In the genomic region with DNA sequence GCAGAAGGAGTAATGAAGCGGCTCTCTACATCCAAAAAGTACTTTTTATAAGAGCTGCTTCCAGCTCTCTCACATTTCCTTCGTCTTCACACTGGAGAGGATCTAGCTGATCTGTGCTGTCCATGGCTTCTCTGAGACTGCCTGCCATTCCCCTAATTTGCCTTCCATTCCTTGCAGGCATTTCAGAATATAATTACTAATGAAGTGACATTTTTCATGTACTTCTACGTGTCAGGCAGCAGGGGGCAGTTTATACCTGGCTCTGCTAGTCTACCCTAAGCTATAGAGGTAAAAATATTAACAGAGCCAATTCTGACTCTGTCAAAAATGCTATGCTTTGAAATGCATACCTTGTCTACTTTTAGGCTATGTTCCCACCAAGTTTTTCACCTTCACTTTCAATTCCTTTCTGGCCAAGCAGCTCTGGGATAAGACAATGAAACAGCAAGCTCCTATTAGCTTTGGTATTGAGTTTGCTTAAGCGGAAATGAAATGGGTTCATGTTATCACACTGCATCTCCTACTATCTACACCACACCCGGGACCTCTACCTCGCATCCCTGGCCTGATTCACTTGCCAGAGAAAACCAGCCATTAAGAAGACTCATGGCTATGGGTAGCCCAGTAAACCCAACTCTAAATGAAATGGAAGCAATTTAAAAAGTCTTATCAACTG, we compare ENCODE assay signal across 9 cellular contexts.
DNase-seq lines count a peak whose midpoint lies in the region; ATAC-seq, FAIRE-seq and TF ChIP-seq lines count a peak whose summit lies in the region.
"Had no signal": no experiment of that assay in that cellular context is flagged by ENCODE, and none has a peak within 500 bp of the region (broad histone marks: within the 10 kb centered on the region; RNA-seq: fewer than 3 reads in every experiment).

No MANE protein-coding gene starts in this region.

- ATAC-seq in A549 (peak; percentile 59 to 78; a peak in 4 of 6 replicates), heart left ventricle (peak in 3 of 4 donors; percentile 55 to 77 (median 71)), HG02970 (IDR thresholded peaks at IDR 0.05; ENCODE audit: low FRiP score, unreplicated experiment) (no peak)
- no peak for ATAC-seq in activated CD8-positive, alpha-beta T cell treated with anti-CD3 and anti-CD28 coated beads, Interleukin-2, amount 10 ng/mL, durations not matched to agents 7 days and 5 days

- H3K27ac Mint-ChIP-seq in activated CD8-positive, alpha-beta T cell treated with anti-CD3 and anti-CD28 coated beads, Interleukin-2, amount 10 ng/mL, durations not matched to agents 7 days and 5 days: no peak overlapping the region

- H3K9me3 Mint-ChIP-seq in activated CD8-positive, alpha-beta T cell treated with anti-CD3 and anti-CD28 coated beads, Interleukin-2, amount 10 ng/mL, durations not matched to agents 7 days and 5 days (ENCODE audit: insufficient read depth): no peaks in the 10 kb centered on the region

- no peak overlapping the region for H3K9ac ChIP-seq in smooth muscle cell (ENCODE audit: low read depth)

- no peak for TF ChIP-seq EP300 in A549 (IDR thresholded peaks at IDR 0.05)

- peaks cover 8% of the 10 kb centered on the region for H3K27me3 Mint-ChIP-seq in activated CD8-positive, alpha-beta T cell treated with anti-CD3 and anti-CD28 coated beads, Interleukin-2, amount 10 ng/mL, durations not matched to agents 7 days and 5 days (ENCODE audit: low read depth)

- H3K27me3 ChIP-seq in heart left ventricle (no peaks in the 10 kb centered on the region), smooth muscle cell (ENCODE audit: low read depth) (no peaks in the 10 kb centered on the region)

- H3K4me1 Mint-ChIP-seq in activated CD8-positive, alpha-beta T cell treated with anti-CD3 and anti-CD28 coated beads, Interleukin-2, amount 10 ng/mL, durations not matched to agents 7 days and 5 days (ENCODE audit: low read depth): no peaks in the 10 kb centered on the region

- intact Hi-C loops in heart left ventricle (cut with DNase I): loop anchor here (1.0 to 10.0 kb wide), 11 partner anchors 61 to 281 kb away; a partner anchor contains a TSS

- TF ChIP-seq CTCF in A549 (IDR thresholded peaks at IDR 0.05) (peak; percentile 66), heart left ventricle (IDR thresholded peaks at IDR 0.05) (peak; percentile 48 to 79 (median 69)), smooth muscle cell (IDR thresholded peaks at IDR 0.05; ENCODE audit: borderline replicate concordance, insufficient read depth, poor library complexity, severe bottlenecking) (peak; percentile 83)

- H4K20me1 ChIP-seq in smooth muscle cell (ENCODE audit: low read depth): no peaks in the 10 kb centered on the region

- H3K4me2 ChIP-seq in A549 (no peak overlapping the region), smooth muscle cell (no peak overlapping the region)

- H3K36me3 ChIP-seq in heart left ventricle: peaks cover 0 to 31% (median 17%) of the 10 kb centered on the region in 9 donors
- H3K36me3 ChIP-seq in smooth muscle cell (ENCODE audit: low read depth): no peaks in the 10 kb centered on the region

- TF ChIP-seq POLR2A in A549 (IDR thresholded peaks at IDR 0.05; ENCODE audit: low read length) (no peak), heart left ventricle (IDR thresholded peaks at IDR 0.05) (no peak)

- H3K4me3 Mint-ChIP-seq in activated CD8-positive, alpha-beta T cell treated with anti-CD3 and anti-CD28 coated beads, Interleukin-2, amount 10 ng/mL, durations not matched to agents 7 days and 5 days: no peak overlapping the region

- TF ChIP-seq RAD21 in A549 (conservative IDR thresholded peaks at IDR 0.05 in 1 of 2, IDR thresholded peaks at IDR 0.05 in 1 of 2): peak; percentile 76 to 77

- no peaks in the 10 kb centered on the region for H3K36me3 Mint-ChIP-seq in activated CD8-positive, alpha-beta T cell treated with anti-CD3 and anti-CD28 coated beads, Interleukin-2, amount 10 ng/mL, durations not matched to agents 7 days and 5 days (ENCODE audit: low read depth)

- H3K4me1 ChIP-seq in A549 (no peaks in the 10 kb centered on the region), heart left ventricle (peaks cover 0 to 8% (median 0%) of the 10 kb centered on the region in 12 donors), smooth muscle cell (ENCODE audit: low read depth) (no peaks in the 10 kb centered on the region)

- no peak overlapping the region for H2AFZ ChIP-seq in smooth muscle cell (ENCODE audit: low read depth)

- H3K27ac ChIP-seq in A549: no peak overlapping the region
- no peak overlapping the region for H3K27ac ChIP-seq in heart left ventricle
- H3K27ac ChIP-seq in smooth muscle cell (ENCODE audit: low read depth): no peak overlapping the region

- H3K4me3 ChIP-seq in A549 (no peak overlapping the region), heart left ventricle (no peak overlapping the region), smooth muscle cell (no peak overlapping the region)

- no peaks in the 10 kb centered on the region for H3K9me3 ChIP-seq in A549
- no peaks in the 10 kb centered on the region for H3K9me3 ChIP-seq in heart left ventricle
- H3K9me3 ChIP-seq in smooth muscle cell (replicated peaks; ENCODE audit: low read depth): no peaks in the 10 kb centered on the region

- POLR2A ChIA-PET in A549 (lab: Yijun Ruan, JAX): interaction anchor here (1.0 to 1.1 kb wide), 2 partner anchors 28 to 198 kb away, joined by 3 to 10 read pairs; a partner anchor contains a TSS
- POLR2A ChIA-PET in HEK293T (lab: Yijun Ruan, JAX): interaction anchor here (1.0 to 2.3 kb wide), 2 partner anchors 198 to 199 kb away, joined by 3 to 20 read pairs; a partner anchor contains a TSS
- POLR2A ChIA-PET in activated CD8-positive, alpha-beta T cell treated with anti-CD3 and anti-CD28 coated beads, Interleukin-2, amount 10 ng/mL, durations not matched to agents 7 days and 5 days (lab: Charles Lee): interaction anchor here (0.6 kb wide), 1 partner anchor 542 kb away, joined by 3 read pairs; no protein-coding TSS in a partner anchor

- no peaks in the 10 kb centered on the region for H3F3A ChIP-seq in smooth muscle cell (ENCODE audit: low read depth)

- FAIRE-seq in A549 (lab: Jason Lieb, UNC): no peak
- FAIRE-seq: endometrium had no signal

- CTCF ChIA-PET in A549 (lab: Yijun Ruan, JAX) (interaction anchor here (0.6 to 12.3 kb wide), 35 partner anchors 9 to 1608 kb away, joined by 3 to 124 read pairs (median 4); a partner anchor contains a TSS), HEK293T (lab: Yijun Ruan, JAX) (interaction anchor here (0.6 to 6.4 kb wide), 27 partner anchors 10 to 622 kb away, joined by 3 to 102 read pairs (median 4); a partner anchor contains a TSS)
- CTCF ChIA-PET in activated CD8-positive, alpha-beta T cell treated with anti-CD3 and anti-CD28 coated beads, Interleukin-2, amount 10 ng/mL, durations not matched to agents 7 days and 5 days (lab: Charles Lee): interaction anchor here (0.9 to 3.3 kb wide), 13 partner anchors 10 to 290 kb away, joined by 3 to 18 read pairs (median 4); a partner anchor contains a TSS

- 39% methylated on average over 6 of the region's 6 CpGs for WGBS in A549 (ENCODE audit: missing lambda C conversion rate)
- 54 to 57% (median 55%) methylated on average over 6 of the region's 6 CpGs for WGBS in heart left ventricle, 4 donors
- WGBS in smooth muscle cell (ENCODE audit: low lambda C conversion rate): 59% methylated on average over 6 of the region's 6 CpGs

- H3K79me2 ChIP-seq in smooth muscle cell (ENCODE audit: low read depth): no peaks in the 10 kb centered on the region

- DNase-seq in A549 (ENCODE audit: low read depth in 1 of 2, low spot score in 1 of 2) (peak; percentile 37 to 40), GM03348 (ENCODE audit: low spot score) (peak; percentile 82), HEK293T (ENCODE audit: extremely low spot score) (peak; percentile 81), NCI-H1105 (lab: John Stamatoyannopoulos, UW) (peak; percentile 16), heart left ventricle (peak in 1 of 5 donors; percentile 30), smooth muscle cell (lab: John Stamatoyannopoulos, UW; ENCODE audit: unreplicated experiment) (no peak)
- peak; percentile 24 for DNase-seq in activated CD8-positive, alpha-beta T cell treated with anti-CD3 and anti-CD28 coated beads, Interleukin-2, amount 10 ng/mL, durations not matched to agents 7 days and 5 days

TF ChIP-seq in A549, 52 proteins besides CTCF, POLR2A, EP300 and RAD21:
- no peak for TF ChIP-seq FOXS1 (CRISPR knock-in tag; IDR thresholded peaks at IDR 0.05)
- TF ChIP-seq, protein P1, sequence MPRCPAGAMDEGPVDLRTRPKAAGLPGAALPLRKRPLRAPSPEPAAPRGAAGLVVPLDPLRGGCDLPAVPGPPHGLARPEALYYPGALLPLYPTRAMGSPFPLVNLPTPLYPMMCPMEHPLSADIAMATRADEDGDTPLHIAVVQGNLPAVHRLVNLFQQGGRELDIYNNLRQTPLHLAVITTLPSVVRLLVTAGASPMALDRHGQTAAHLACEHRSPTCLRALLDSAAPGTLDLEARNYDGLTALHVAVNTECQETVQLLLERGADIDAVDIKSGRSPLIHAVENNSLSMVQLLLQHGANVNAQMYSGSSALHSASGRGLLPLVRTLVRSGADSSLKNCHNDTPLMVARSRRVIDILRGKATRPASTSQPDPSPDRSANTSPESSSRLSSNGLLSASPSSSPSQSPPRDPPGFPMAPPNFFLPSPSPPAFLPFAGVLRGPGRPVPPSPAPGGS (IDR thresholded peaks at IDR 0.05): no peak
- TF ChIP-seq SMC3 (IDR thresholded peaks at IDR 0.05): peak; percentile 80
- peak; percentile 10 for TF ChIP-seq ZFP36 (IDR thresholded peaks at IDR 0.05; ENCODE audit: borderline replicate concordance, partially characterized antibody)

TF ChIP-seq in HEK293T, 16 proteins besides CTCF, POLR2A, EP300 and RAD21:
- TF ChIP-seq NFRKB (IDR thresholded peaks at IDR 0.05) (no peak), FOXM1 (IDR thresholded peaks at IDR 0.05; ENCODE audit: borderline replicate concordance) (no peak)

Comparison
In these comparisons a context has a peak if more than half of its experiments do, and no peak if none do; other contexts are left out.
1. ATAC-seq: peak in A549 (2 of 2) and heart left ventricle (3 of 4); none in activated CD8-positive, alpha-beta T cell treated with anti-CD3 and anti-CD28 coated beads, Interleukin-2, amount 10 ng/mL, durations not matched to agents 7 days and 5 days (single experiment) and HG02970 (single experiment).
2. Peak in every context shown above with its lines, with median percentiles within 50 percentile points of each other: CTCF ChIP-seq.